ENCODE assay signal across 19 cellular contexts in genomic region chr7:132270517-132270916, GRCh38.
DNase-seq lines count a peak whose midpoint lies in the region; ATAC-seq and TF ChIP-seq lines count a peak whose summit lies in the region.
"Had no signal": no experiment of that assay in that cellular context is flagged by ENCODE, and none has a peak within 500 bp of the region (broad histone marks: within the 10 kb centered on the region; RNA-seq: fewer than 3 reads in every experiment).

No MANE protein-coding gene starts in this region.

- no peak overlapping the region for H2BK15ac ChIP-seq in IMR-90 (ENCODE audit: low read depth, low read length)

- H2AK5ac ChIP-seq in IMR-90 (ENCODE audit: low read depth, low read length), result no peak overlapping the region

- no peak overlapping the region for H2BK20ac ChIP-seq in IMR-90 (ENCODE audit: low read depth, low read length)

- H3K36me3 ChIP-seq in A673 (ENCODE audit: insufficient read depth, low read length, poor library complexity, severe bottlenecking), result no peaks in the 10 kb centered on the region
- H3K36me3 ChIP-seq in IMR-90 (ENCODE audit: control insufficient read depth, insufficient read depth, low read length), result no peaks in the 10 kb centered on the region
- H3K36me3 ChIP-seq: HAP-1, MG63, WERI-Rb-1 had no signal

- no peak overlapping the region for H2BK120ac ChIP-seq in IMR-90 (ENCODE audit: low read depth, low read length)

- TF ChIP-seq POLR2A in IMR-90 (IDR thresholded peaks at IDR 0.05; ENCODE audit: low read depth, low read length), result no peak

- H3K9me1 ChIP-seq in IMR-90 (ENCODE audit: insufficient read depth, low read length), result no peaks in the 10 kb centered on the region

- no peak overlapping the region for H4K91ac ChIP-seq in IMR-90 (ENCODE audit: insufficient read depth, low read depth, low read length)

- no peak overlapping the region for H3K56ac ChIP-seq in IMR-90 (ENCODE audit: extremely low read depth, insufficient read depth, low read length)

- no peak for ATAC-seq in IMR-90 (ENCODE audit: low read depth)
- ATAC-seq in SK-N-SH treated with all-trans-retinoic acid at 6 μM for 48 hours, result no peak
- peak; percentile 16 for ATAC-seq in foreskin keratinocyte
- ATAC-seq in HG02938 (IDR thresholded peaks at IDR 0.05; ENCODE audit: unreplicated experiment), result no peak
- no peak for ATAC-seq in CD4-positive, alpha-beta T cell (ENCODE audit: poor library complexity)
- ATAC-seq: activated CD8-positive, alpha-beta memory T cell treated with anti-CD3 and anti-CD28 coated beads, Interleukin-2, amount 10 ng/mL, durations not matched to agents 7 days and 5 days; left colon; naive thymus-derived CD8-positive, alpha-beta T cell had no signal

- H3K4me3 Mint-ChIP-seq in CD4-positive, alpha-beta T cell, result no peak overlapping the region
- H3K4me3 Mint-ChIP-seq: activated CD8-positive, alpha-beta memory T cell treated with anti-CD3 and anti-CD28 coated beads, Interleukin-2, amount 10 ng/mL, durations not matched to agents 7 days and 5 days; activated naive CD4-positive, alpha-beta T cell treated with anti-CD3 and anti-CD28 coated beads, Interleukin-2, amount 10 ng/mL, durations not matched to agents 7 days and 5 days; central memory CD8-positive, alpha-beta T cell; naive thymus-derived CD8-positive, alpha-beta T cell had no signal

- H2BK5ac ChIP-seq in IMR-90 (ENCODE audit: low read depth, low read length, poor library complexity, severe bottlenecking), result no peak overlapping the region

- H2AK9ac ChIP-seq in IMR-90 (replicated peaks; ENCODE audit: low read depth, low read length, poor library complexity), result no peak overlapping the region

- H4K8ac ChIP-seq in IMR-90 (ENCODE audit: low read depth in 2 of 2, low read length in 2 of 2), result no peak overlapping the region

- TF ChIP-seq CTCF in A673 (conservative IDR thresholded peaks at IDR 0.05; ENCODE audit: low read depth, low read length), result no peak
- TF ChIP-seq CTCF in IMR-90 (conservative IDR thresholded peaks at IDR 0.05; ENCODE audit: low read depth, low read length), result no peak
- TF ChIP-seq CTCF in foreskin keratinocyte (conservative IDR thresholded peaks at IDR 0.05), result no peak
- TF ChIP-seq CTCF in CD4-positive, alpha-beta T cell (IDR thresholded peaks at IDR 0.05), result no peak
- TF ChIP-seq CTCF in dorsolateral prefrontal cortex (IDR thresholded peaks at IDR 0.05 in 54 of 56, conservative IDR thresholded peaks at IDR 0.05 in 2 of 56; ENCODE audit: low read depth in 1 of 56, partially characterized antibody in 56 of 56), result no peak

- no peak overlapping the region for H3K18ac ChIP-seq in IMR-90 (ENCODE audit: low read depth, low read length)

- H4K5ac ChIP-seq in IMR-90 (ENCODE audit: low read depth, low read length), result no peak overlapping the region

- no peak overlapping the region for H2AFZ ChIP-seq in IMR-90 (replicated peaks; ENCODE audit: low read length, poor library complexity)

- H3K27me3 ChIP-seq in A673 (replicated peaks; ENCODE audit: insufficient read depth, low read depth, low read length, poor library complexity) (peaks cover 30% of the 10 kb centered on the region), IMR-90 (ENCODE audit: control insufficient read depth, insufficient read depth, low read length) (no peaks in the 10 kb centered on the region), foreskin keratinocyte (no peaks in the 10 kb centered on the region), dorsolateral prefrontal cortex (peaks cover 0 to 5% (median 0%) of the 10 kb centered on the region in 45 donors)
- no peaks in the 10 kb centered on the region for H3K27me3 ChIP-seq in CD4-positive, alpha-beta T cell (ENCODE audit: control insufficient read depth, insufficient read depth, low read length)
- H3K27me3 ChIP-seq: MG63 had no signal

- dilution Hi-C loops in IMR-90 (cut with HindIII; ENCODE audit: low sequenced_read_pairs, unreplicated experiment), result no loop called here

- no peak overlapping the region for H3K14ac ChIP-seq in IMR-90 (replicated peaks; ENCODE audit: low read depth, low read length)

- H4K20me1 ChIP-seq in IMR-90 (ENCODE audit: insufficient read depth, low read length), result no peaks in the 10 kb centered on the region

- H3K4me1 Mint-ChIP-seq in CD4-positive, alpha-beta T cell (ENCODE audit: low read depth), result no peaks in the 10 kb centered on the region
- H3K4me1 Mint-ChIP-seq: activated CD8-positive, alpha-beta memory T cell treated with anti-CD3 and anti-CD28 coated beads, Interleukin-2, amount 10 ng/mL, durations not matched to agents 7 days and 5 days; activated naive CD4-positive, alpha-beta T cell treated with anti-CD3 and anti-CD28 coated beads, Interleukin-2, amount 10 ng/mL, durations not matched to agents 7 days and 5 days; central memory CD8-positive, alpha-beta T cell had no signal

- DNase-seq in A673 (ENCODE audit: low spot score) (peak; percentile 25), IMR-90 (peak; percentile 12), foreskin keratinocyte (peak in 1 of 2 donors; percentile 11), COR-L47 (lab: John Stamatoyannopoulos, UW) (no peak), dorsolateral prefrontal cortex (no peak)
- DNase-seq in CD4-positive, alpha-beta T cell, result no peak
- DNase-seq: activated CD8-positive, alpha-beta memory T cell treated with anti-CD3 and anti-CD28 coated beads, Interleukin-2, amount 10 ng/mL, durations not matched to agents 7 days and 5 days; activated naive CD4-positive, alpha-beta T cell treated with anti-CD3 and anti-CD28 coated beads, Interleukin-2, amount 10 ng/mL, durations not matched to agents 7 days and 5 days; AML-193; left colon; MG63; naive thymus-derived CD8-positive, alpha-beta T cell; NCI-H2171; WERI-Rb-1 had no signal

- whole genome bisulfite sequencing in IMR-90 (ENCODE audit: extremely low coverage in 2 of 2, insufficient read length in 1 of 2), 2 experiments, result no CpG with 5 or more reads among the region's 2 CpGs

- H3K36me3 Mint-ChIP-seq in CD4-positive, alpha-beta T cell (ENCODE audit: low read depth), result no peaks in the 10 kb centered on the region
- H3K36me3 Mint-ChIP-seq: activated CD8-positive, alpha-beta memory T cell treated with anti-CD3 and anti-CD28 coated beads, Interleukin-2, amount 10 ng/mL, durations not matched to agents 7 days and 5 days; activated naive CD4-positive, alpha-beta T cell treated with anti-CD3 and anti-CD28 coated beads, Interleukin-2, amount 10 ng/mL, durations not matched to agents 7 days and 5 days; naive thymus-derived CD8-positive, alpha-beta T cell had no signal

- POLR2A ChIA-PET in A673 (lab: Charles Lee; ENCODE audit: low non-redundant PET) (no interaction called here), IMR-90 (lab: Charles Lee; ENCODE audit: unreplicated experiment) (no interaction called here)
- POLR2A ChIA-PET in CD4-positive, alpha-beta T cell (lab: Charles Lee), result no interaction called here

- H3K4me1 ChIP-seq in A673 (ENCODE audit: insufficient read depth, low read length, poor library complexity, severe bottlenecking) (no peaks in the 10 kb centered on the region), IMR-90 (ENCODE audit: control insufficient read depth, insufficient read depth, low read length) (no peaks in the 10 kb centered on the region), foreskin keratinocyte (no peaks in the 10 kb centered on the region)
- H3K4me1 ChIP-seq: HAP-1 had no signal

- no peak overlapping the region for H3K27ac ChIP-seq in A673 (ENCODE audit: low read depth, low read length, poor library complexity, severe bottlenecking)
- no peak overlapping the region for H3K27ac ChIP-seq in IMR-90 (ENCODE audit: insufficient read depth, low read length)
- H3K27ac ChIP-seq in foreskin keratinocyte, result no peak overlapping the region
- H3K27ac ChIP-seq in CD4-positive, alpha-beta T cell (ENCODE audit: low read depth, low read length), result no peak overlapping the region
- H3K27ac ChIP-seq in dorsolateral prefrontal cortex, result no peak overlapping the region
- H3K27ac ChIP-seq: HL-60, WERI-Rb-1 had no signal

- H3K27ac Mint-ChIP-seq in CD4-positive, alpha-beta T cell, result no peak overlapping the region
- H3K27ac Mint-ChIP-seq: activated CD8-positive, alpha-beta memory T cell treated with anti-CD3 and anti-CD28 coated beads, Interleukin-2, amount 10 ng/mL, durations not matched to agents 7 days and 5 days; activated naive CD4-positive, alpha-beta T cell treated with anti-CD3 and anti-CD28 coated beads, Interleukin-2, amount 10 ng/mL, durations not matched to agents 7 days and 5 days; naive thymus-derived CD8-positive, alpha-beta T cell had no signal

- no peak for TF ChIP-seq RAD21 in IMR-90 (IDR thresholded peaks at IDR 0.05; ENCODE audit: low read length)

- intact Hi-C loops in A673 (cut with micrococcal nuclease; ENCODE audit: unreplicated experiment) (no loop called here), IMR-90 (cut with micrococcal nuclease) (no loop called here), dorsolateral prefrontal cortex (cut with DNase I) (no loop called here)
- intact Hi-C loops in CD4-positive, alpha-beta T cell (cut with DNase I, micrococcal nuclease), result no loop called here

- H3K9me3 Mint-ChIP-seq in CD4-positive, alpha-beta T cell, result peaks cover 4% of the 10 kb centered on the region
- H3K9me3 Mint-ChIP-seq: activated naive CD4-positive, alpha-beta T cell treated with anti-CD3 and anti-CD28 coated beads, Interleukin-2, amount 10 ng/mL, durations not matched to agents 7 days and 5 days; central memory CD8-positive, alpha-beta T cell had no signal

- no TSS peak for BruUV-seq in A673 (replicated peaks; lab: Mats Ljungman, UMichigan)
- BruUV-seq in IMR-90 (replicated peaks; lab: Mats Ljungman, UMichigan), result no TSS peak

- no peak overlapping the region for H3K4me2 ChIP-seq in IMR-90 (ENCODE audit: low read depth, low read length)

- H3K9me3 ChIP-seq in A673 (ENCODE audit: low read depth, low read length, poor library complexity, severe bottlenecking) (no peaks in the 10 kb centered on the region), IMR-90 (ENCODE audit: control insufficient read depth, insufficient read depth, low read length) (no peaks in the 10 kb centered on the region)
- H3K9me3 ChIP-seq in CD4-positive, alpha-beta T cell (ENCODE audit: control insufficient read depth, low read length), result no peaks in the 10 kb centered on the region
- H3K9me3 ChIP-seq: HAP-1, MG63 had no signal

- H3K79me1 ChIP-seq in IMR-90 (ENCODE audit: low read depth in 1 of 2, low read length in 2 of 2), result no peaks in the 10 kb centered on the region

- H3K4ac ChIP-seq in IMR-90 (ENCODE audit: low read depth, low read length), result no peak overlapping the region

- in situ Hi-C loops in IMR-90 (cut with MboI; ENCODE audit: low sequenced_read_pairs), result no loop called here

- no peak overlapping the region for H3K9ac ChIP-seq in IMR-90 (ENCODE audit: low read depth, low read length)

- H3K23ac ChIP-seq in IMR-90 (ENCODE audit: low read depth, low read length), result no peak overlapping the region

- CTCF ChIA-PET in A673 (lab: Charles Lee) (no interaction called here), IMR-90 (lab: Yijun Ruan, JAX) (interaction anchor here (0.8 to 1.0 kb wide), 2 partner anchors 266 to 325 kb away, joined by 3 to 4 read pairs; no protein-coding TSS in a partner anchor)
- CTCF ChIA-PET in CD4-positive, alpha-beta T cell (lab: Charles Lee), result no interaction called here

- H3K4me3 ChIP-seq in A673 (ENCODE audit: low read depth, low read length, poor library complexity, severe bottlenecking) (no peak overlapping the region), IMR-90 (ENCODE audit: insufficient read depth, low read depth, low read length) (no peak overlapping the region), dorsolateral prefrontal cortex (no peak overlapping the region)
- H3K4me3 ChIP-seq: HAP-1, MG63 had no signal

- peaks cover 11% of the 10 kb centered on the region for H3K27me3 Mint-ChIP-seq in CD4-positive, alpha-beta T cell

Comparison
In these comparisons a context has a peak if more than half of its experiments do, and no peak if none do; other contexts are left out.
1. DNase-seq: peak in A673 (single experiment) and IMR-90 (single experiment); none in CD4-positive, alpha-beta T cell (0 of 10), COR-L47 (single experiment) and dorsolateral prefrontal cortex (0 of 10).